In the genomic region with DNA sequence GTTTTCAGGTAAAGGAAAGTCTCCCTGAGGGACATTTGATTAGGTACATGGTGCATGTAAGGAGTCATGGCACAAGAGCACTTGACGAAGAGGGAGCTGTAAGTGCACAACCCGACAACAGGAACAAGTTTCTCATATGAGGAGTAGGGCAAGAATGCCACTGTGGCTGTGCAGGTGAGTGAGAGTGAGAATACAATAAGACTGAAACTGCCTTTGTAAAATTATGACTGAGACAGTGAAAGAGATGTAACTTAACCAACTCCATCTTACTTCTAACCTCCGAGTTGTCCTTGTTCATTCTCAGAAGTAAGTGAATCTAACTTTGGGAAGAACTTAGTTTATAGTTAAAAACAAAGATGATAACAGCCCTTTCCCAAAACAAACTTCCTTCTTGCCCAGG, we compare ENCODE assay signal across 1 cellular context.
TF ChIP-seq lines count a peak whose summit lies in the region.

No MANE protein-coding gene starts in this region.

TF ChIP-seq in GM23338, 12 proteins besides CTCF, POLR2A, EP300 and RAD21 (continued from another document):
- TF ChIP-seq, protein P1, sequence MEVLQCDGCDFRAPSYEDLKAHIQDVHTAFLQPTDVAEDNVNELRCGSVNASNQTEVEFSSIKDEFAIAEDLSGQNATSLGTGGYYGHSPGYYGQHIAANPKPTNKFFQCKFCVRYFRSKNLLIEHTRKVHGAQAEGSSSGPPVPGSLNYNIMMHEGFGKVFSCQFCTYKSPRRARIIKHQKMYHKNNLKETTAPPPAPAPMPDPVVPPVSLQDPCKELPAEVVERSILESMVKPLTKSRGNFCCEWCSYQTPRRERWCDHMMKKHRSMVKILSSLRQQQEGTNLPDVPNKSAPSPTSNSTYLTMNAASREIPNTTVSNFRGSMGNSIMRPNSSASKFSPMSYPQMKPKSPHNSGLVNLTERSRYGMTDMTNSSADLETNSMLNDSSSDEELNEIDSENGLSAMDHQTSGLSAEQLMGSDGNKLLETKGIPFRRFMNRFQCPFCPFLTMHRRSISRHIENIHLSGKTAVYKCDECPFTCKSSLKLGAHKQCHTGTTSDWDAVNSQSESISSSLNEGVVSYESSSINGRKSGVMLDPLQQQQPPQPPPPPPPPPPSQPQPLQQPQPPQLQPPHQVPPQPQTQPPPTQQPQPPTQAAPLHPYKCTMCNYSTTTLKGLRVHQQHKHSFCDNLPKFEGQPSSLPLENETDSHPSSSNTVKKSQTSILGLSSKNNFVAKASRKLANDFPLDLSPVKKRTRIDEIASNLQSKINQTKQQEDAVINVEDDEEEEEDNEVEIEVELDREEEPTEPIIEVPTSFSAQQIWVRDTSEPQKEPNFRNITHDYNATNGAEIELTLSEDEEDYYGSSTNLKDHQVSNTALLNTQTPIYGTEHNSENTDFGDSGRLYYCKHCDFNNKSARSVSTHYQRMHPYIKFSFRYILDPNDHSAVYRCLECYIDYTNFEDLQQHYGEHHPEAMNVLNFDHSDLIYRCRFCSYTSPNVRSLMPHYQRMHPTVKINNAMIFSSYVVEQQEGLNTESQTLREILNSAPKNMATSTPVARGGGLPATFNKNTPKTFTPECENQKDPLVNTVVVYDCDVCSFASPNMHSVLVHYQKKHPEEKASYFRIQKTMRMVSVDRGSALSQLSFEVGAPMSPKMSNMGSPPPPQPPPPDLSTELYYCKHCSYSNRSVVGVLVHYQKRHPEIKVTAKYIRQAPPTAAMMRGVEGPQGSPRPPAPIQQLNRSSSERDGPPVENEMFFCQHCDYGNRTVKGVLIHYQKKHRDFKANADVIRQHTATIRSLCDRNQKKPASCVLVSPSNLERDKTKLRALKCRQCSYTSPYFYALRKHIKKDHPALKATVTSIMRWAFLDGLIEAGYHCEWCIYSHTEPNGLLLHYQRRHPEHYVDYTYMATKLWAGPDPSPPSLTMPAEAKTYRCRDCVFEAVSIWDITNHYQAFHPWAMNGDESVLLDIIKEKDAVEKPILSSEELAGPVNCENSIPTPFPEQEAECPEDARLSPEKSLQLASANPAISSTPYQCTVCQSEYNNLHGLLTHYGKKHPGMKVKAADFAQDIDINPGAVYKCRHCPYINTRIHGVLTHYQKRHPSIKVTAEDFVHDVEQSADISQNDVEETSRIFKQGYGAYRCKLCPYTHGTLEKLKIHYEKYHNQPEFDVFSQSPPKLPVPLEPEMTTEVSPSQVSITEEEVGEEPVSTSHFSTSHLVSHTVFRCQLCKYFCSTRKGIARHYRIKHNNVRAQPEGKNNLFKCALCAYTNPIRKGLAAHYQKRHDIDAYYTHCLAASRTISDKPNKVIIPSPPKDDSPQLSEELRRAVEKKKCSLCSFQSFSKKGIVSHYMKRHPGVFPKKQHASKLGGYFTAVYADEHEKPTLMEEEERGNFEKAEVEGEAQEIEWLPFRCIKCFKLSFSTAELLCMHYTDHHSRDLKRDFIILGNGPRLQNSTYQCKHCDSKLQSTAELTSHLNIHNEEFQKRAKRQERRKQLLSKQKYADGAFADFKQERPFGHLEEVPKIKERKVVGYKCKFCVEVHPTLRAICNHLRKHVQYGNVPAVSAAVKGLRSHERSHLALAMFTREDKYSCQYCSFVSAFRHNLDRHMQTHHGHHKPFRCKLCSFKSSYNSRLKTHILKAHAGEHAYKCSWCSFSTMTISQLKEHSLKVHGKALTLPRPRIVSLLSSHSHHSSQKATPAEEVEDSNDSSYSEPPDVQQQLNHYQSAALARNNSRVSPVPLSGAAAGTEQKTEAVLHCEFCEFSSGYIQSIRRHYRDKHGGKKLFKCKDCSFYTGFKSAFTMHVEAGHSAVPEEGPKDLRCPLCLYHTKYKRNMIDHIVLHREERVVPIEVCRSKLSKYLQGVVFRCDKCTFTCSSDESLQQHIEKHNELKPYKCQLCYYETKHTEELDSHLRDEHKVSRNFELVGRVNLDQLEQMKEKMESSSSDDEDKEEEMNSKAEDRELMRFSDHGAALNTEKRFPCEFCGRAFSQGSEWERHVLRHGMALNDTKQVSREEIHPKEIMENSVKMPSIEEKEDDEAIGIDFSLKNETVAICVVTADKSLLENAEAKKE (CRISPR knock-in tag; IDR thresholded peaks at IDR 0.05) = no peak
- TF ChIP-seq, protein P2, sequence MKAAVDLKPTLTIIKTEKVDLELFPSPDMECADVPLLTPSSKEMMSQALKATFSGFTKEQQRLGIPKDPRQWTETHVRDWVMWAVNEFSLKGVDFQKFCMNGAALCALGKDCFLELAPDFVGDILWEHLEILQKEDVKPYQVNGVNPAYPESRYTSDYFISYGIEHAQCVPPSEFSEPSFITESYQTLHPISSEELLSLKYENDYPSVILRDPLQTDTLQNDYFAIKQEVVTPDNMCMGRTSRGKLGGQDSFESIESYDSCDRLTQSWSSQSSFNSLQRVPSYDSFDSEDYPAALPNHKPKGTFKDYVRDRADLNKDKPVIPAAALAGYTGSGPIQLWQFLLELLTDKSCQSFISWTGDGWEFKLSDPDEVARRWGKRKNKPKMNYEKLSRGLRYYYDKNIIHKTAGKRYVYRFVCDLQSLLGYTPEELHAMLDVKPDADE (IDR thresholded peaks at IDR 0.05) = no peak
- TF ChIP-seq STAT1 (IDR thresholded peaks at IDR 0.05; ENCODE audit: unreplicated experiment) = no peak
- no peak for TF ChIP-seq EZH2phosphoT487 (IDR thresholded peaks at IDR 0.05; ENCODE audit: unreplicated experiment)
- TF ChIP-seq JUNB (IDR thresholded peaks at IDR 0.05; ENCODE audit: unreplicated experiment) = no peak
- TF ChIP-seq NANOG (IDR thresholded peaks at IDR 0.05; ENCODE audit: borderline replicate concordance) = no peak
- no peak for TF ChIP-seq EZH2 (IDR thresholded peaks at IDR 0.05; ENCODE audit: low read depth, unreplicated experiment)
- TF ChIP-seq ZNF331 (CRISPR knock-in tag; IDR thresholded peaks at IDR 0.05; ENCODE audit: low read depth) = no peak
TF ChIP-seq in GM23338: peak in this region for 0.
